In genomic region chr17:2580156-2580555, GRCh38 we compare ENCODE assay signal across 15 cellular contexts.
"Had no signal": no experiment of that assay in that cellular context is flagged by ENCODE, and none has a peak within 500 bp of the region (broad histone marks: within the 10 kb centered on the region; RNA-seq: fewer than 3 reads in every experiment).

No MANE protein-coding gene starts in this region.

- H3K27ac ChIP-seq: cardiac muscle cell, hepatocyte, lower lobe of right lung, sigmoid colon, suprapubic skin, upper lobe of left lung had no signal

- H3K4me1 Mint-ChIP-seq: naive B cell; stimulated activated naive B cell treated with anti-CD40 and anti-IgM and Interleukin-4, amounts not matched to agents 10 μg/mL and 1 μg/mL and 100 μg/mL, for 72 hours had no signal

- H3K36me3 Mint-ChIP-seq: activated CD4-positive, alpha-beta memory T cell treated with anti-CD3 and anti-CD28 coated beads for 36 hours; naive B cell; stimulated activated naive B cell treated with anti-CD40 and anti-IgM and Interleukin-4, amounts not matched to agents 10 μg/mL and 1 μg/mL and 100 μg/mL, for 72 hours had no signal

- H3K27me3 Mint-ChIP-seq: activated CD4-positive, alpha-beta memory T cell treated with anti-CD3 and anti-CD28 coated beads for 36 hours had no signal

- H3K27me3 ChIP-seq: cardiac muscle cell, hepatocyte, upper lobe of left lung had no signal

- H2AFZ ChIP-seq: hepatocyte had no signal

- H3K4me3 Mint-ChIP-seq: activated CD4-positive, alpha-beta memory T cell treated with anti-CD3 and anti-CD28 coated beads for 36 hours; effector memory CD8-positive, alpha-beta T cell; naive B cell; stimulated activated naive B cell treated with anti-CD40 and anti-IgM and Interleukin-4, amounts not matched to agents 10 μg/mL and 1 μg/mL and 100 μg/mL, for 72 hours had no signal

- H3K4me2 ChIP-seq: hepatocyte had no signal

- DNase-seq: activated CD4-positive, alpha-beta memory T cell treated with anti-CD3 and anti-CD28 coated beads for 36 hours; activated CD4-positive, alpha-beta T cell treated with anti-CD3 and anti-CD28 coated beads for 1 hour; activated naive CD4-positive, alpha-beta T cell; cortex of kidney; effector memory CD8-positive, alpha-beta T cell; kidney glomerular epithelial cell; lower lobe of right lung; naive B cell; sigmoid colon; stimulated activated CD4-positive, alpha-beta T cell treated with anti-CD3 and anti-CD28 coated beads, Interleukin-2, amount 100 ng/mL, for 24 hours; stimulated activated naive B cell treated with anti-CD40 and anti-IgM and Interleukin-4, amounts not matched to agents 10 μg/mL and 1 μg/mL and 100 μg/mL, for 72 hours; upper lobe of left lung had no signal

- H3K9me3 Mint-ChIP-seq: activated CD4-positive, alpha-beta memory T cell treated with anti-CD3 and anti-CD28 coated beads for 36 hours; effector memory CD8-positive, alpha-beta T cell; naive B cell; stimulated activated naive B cell treated with anti-CD40 and anti-IgM and Interleukin-4, amounts not matched to agents 10 μg/mL and 1 μg/mL and 100 μg/mL, for 72 hours had no signal

- H3K36me3 ChIP-seq: cardiac muscle cell, lower lobe of right lung, sigmoid colon, suprapubic skin, upper lobe of left lung had no signal

- H3K9me3 ChIP-seq: lower lobe of right lung, sigmoid colon, suprapubic skin, upper lobe of left lung had no signal

- H3K27ac Mint-ChIP-seq: activated CD4-positive, alpha-beta memory T cell treated with anti-CD3 and anti-CD28 coated beads for 36 hours; effector memory CD8-positive, alpha-beta T cell; naive B cell; stimulated activated naive B cell treated with anti-CD40 and anti-IgM and Interleukin-4, amounts not matched to agents 10 μg/mL and 1 μg/mL and 100 μg/mL, for 72 hours had no signal

- ATAC-seq: effector memory CD8-positive, alpha-beta T cell; lower lobe of right lung; stimulated activated naive B cell treated with anti-CD40 and anti-IgM and Interleukin-4, amounts not matched to agents 10 μg/mL and 1 μg/mL and 100 μg/mL, for 72 hours had no signal

- H3K4me1 ChIP-seq: lower lobe of right lung, sigmoid colon, suprapubic skin, upper lobe of left lung had no signal

- H3K79me2 ChIP-seq: hepatocyte had no signal

- H3K4me3 ChIP-seq: cardiac muscle cell, hepatocyte, lower lobe of right lung, sigmoid colon, suprapubic skin, upper lobe of left lung had no signal
